22 cellular contexts compared by ENCODE assay signal in genomic region chr1:246876423-246876822, GRCh38.
"Had no signal": no experiment of that assay in that cellular context is flagged by ENCODE, and none has a peak within 500 bp of the region (broad histone marks: within the 10 kb centered on the region; RNA-seq: fewer than 3 reads in every experiment).

No MANE protein-coding gene starts in this region.

- H3K9me3 Mint-ChIP-seq: dendritic cell treated with granulocyte-macrophage colony-stimulating factor and Interleukin-4, amounts not matched to agents 40 ng/mL and 50 ng/mL, for 4 days; effector memory CD8-positive, alpha-beta T cell; immature natural killer cell; memory B cell; mesothelial cell of epicardium; naive B cell had no signal

- H3K27me3 ChIP-seq: esophagus squamous epithelium, gastroesophageal sphincter, neutrophil, stomach, transverse colon had no signal

- H3K27ac Mint-ChIP-seq: dendritic cell treated with granulocyte-macrophage colony-stimulating factor and Interleukin-4, amounts not matched to agents 40 ng/mL and 50 ng/mL, for 4 days; effector memory CD8-positive, alpha-beta T cell; memory B cell; mesothelial cell of epicardium had no signal

- ATAC-seq: effector memory CD8-positive, alpha-beta T cell; gastroesophageal sphincter; lower lobe of right lung; psoas muscle; sciatic nerve had no signal

- H3K27ac ChIP-seq: esophagus squamous epithelium, gastroesophageal sphincter, left ventricle myocardium inferior, lower lobe of right lung, neutrophil, psoas muscle, stomach, thoracic aorta had no signal

- H3K9me3 ChIP-seq: esophagus squamous epithelium, gastroesophageal sphincter, left ventricle myocardium inferior, lower lobe of right lung, neutrophil, psoas muscle, stomach, thoracic aorta, transverse colon had no signal

- H3K27me3 Mint-ChIP-seq: dendritic cell treated with granulocyte-macrophage colony-stimulating factor and Interleukin-4, amounts not matched to agents 40 ng/mL and 50 ng/mL, for 4 days; effector memory CD8-positive, alpha-beta T cell; memory B cell; naive B cell had no signal

- H3K4me3 Mint-ChIP-seq: dendritic cell treated with granulocyte-macrophage colony-stimulating factor and Interleukin-4, amounts not matched to agents 40 ng/mL and 50 ng/mL, for 4 days; effector memory CD8-positive, alpha-beta T cell; immature natural killer cell; memory B cell; mesothelial cell of epicardium; naive B cell had no signal

- H3K4me1 ChIP-seq: esophagus squamous epithelium, gastroesophageal sphincter, lower lobe of right lung, stomach had no signal

- H3K4me3 ChIP-seq: esophagus squamous epithelium, gastroesophageal sphincter, left ventricle myocardium inferior, lower lobe of right lung, psoas muscle, stomach, thoracic aorta, transverse colon had no signal

- H3K4me1 Mint-ChIP-seq: memory B cell, mesothelial cell of epicardium had no signal

- FAIRE-seq: colon had no signal

- DNase-seq: effector memory CD8-positive, alpha-beta T cell; esophagus squamous epithelium; glutamatergic neuron; immature natural killer cell; left ventricle myocardium inferior; lower lobe of right lung; naive B cell; psoas muscle; retina; stimulated activated CD4-positive, alpha-beta T cell treated with anti-CD3 and anti-CD28 coated beads, Interleukin-12 subunit alpha, Interleukin-12 subunit beta, amount 100 ng/mL, for 4 hours; stimulated activated naive CD4-positive, alpha-beta T cell; stomach; substantia nigra; transverse colon had no signal
